21 cellular contexts compared by ENCODE assay signal in genomic region chr22:19019029-19019678, GRCh38.
"Had no signal": no experiment of that assay in that cellular context is flagged by ENCODE, and none has a peak within 500 bp of the region (broad histone marks: within the 10 kb centered on the region; RNA-seq: fewer than 3 reads in every experiment).

No MANE protein-coding gene starts in this region.

- H3K4me1 ChIP-seq: colonic mucosa, foreskin keratinocyte, left ventricle myocardium inferior, testis, tibial nerve had no signal

- H3K4me3 ChIP-seq: colonic mucosa, hepatocyte, left ventricle myocardium inferior, lung, ovary, testis, tibial nerve had no signal

- H3K9me3 ChIP-seq: colonic mucosa, left ventricle myocardium inferior, ovary, testis, tibial nerve had no signal

- H3K27me3 ChIP-seq: colonic mucosa, foreskin keratinocyte, hepatocyte, ovary, testis had no signal

- H3K27ac ChIP-seq: colonic mucosa, foreskin keratinocyte, hepatocyte, left ventricle myocardium inferior, ovary, testis, tibial nerve had no signal

- FAIRE-seq: endothelial cell of umbilical vein, kidney, small intestine had no signal

- H3K36me3 ChIP-seq: colonic mucosa, left ventricle myocardium inferior, ovary, tibial nerve had no signal

- DNase-seq: colonic mucosa; effector CD4-positive, alpha-beta T cell; erythroblast; foreskin keratinocyte; left cardiac atrium; left ventricle myocardium inferior; mesenchymal stem cell; naive thymus-derived CD4-positive, alpha-beta T cell; ovary; right cardiac atrium; small intestine; stimulated activated CD4-positive, alpha-beta T cell treated with anti-CD3 and anti-CD28 coated beads, Interleukin-12 subunit alpha, Interleukin-12 subunit beta, amount 100 ng/mL, for 4 hours; stimulated activated CD4-positive, alpha-beta T cell treated with anti-CD3 and anti-CD28 coated beads, Interleukin-2, amount 100 ng/mL, for 48 hours; stimulated activated naive B cell treated with anti-CD40 and anti-IgM and Interleukin-4, amounts not matched to agents 10 μg/mL and 1 μg/mL and 100 μg/mL, for 72 hours; stimulated activated naive CD8-positive, alpha-beta T cell treated with anti-CD3 and anti-CD28 coated beads, Interleukin-15, amount 100 ng/mL, for 72 hours; testis had no signal
